In genomic region chr22:22408731-22409696, GRCh38 we compare ENCODE assay signal across 8 cellular contexts.
DNase-seq lines count a peak whose midpoint lies in the region; ATAC-seq and TF ChIP-seq lines count a peak whose summit lies in the region.

No MANE protein-coding gene starts in this region.

- H3K4me3 Mint-ChIP-seq in central memory CD8-positive, alpha-beta T cell, result no peak overlapping the region
- H3K4me3 Mint-ChIP-seq in naive B cell, result peak overlapping the region; percentile 70 to 92 (median 80)

- H3K4me1 Mint-ChIP-seq in central memory CD8-positive, alpha-beta T cell, result no peaks in the 10 kb centered on the region
- peaks cover 62 to 76% (median 70%) of the 10 kb centered on the region in 3 donors for H3K4me1 Mint-ChIP-seq in naive B cell

- TF ChIP-seq CTCF in AG10803 (conservative IDR thresholded peaks at IDR 0.05; ENCODE audit: low read length) (peak; percentile 49), GM13976 (IDR thresholded peaks at IDR 0.05; ENCODE audit: borderline replicate concordance, control extremely low read depth, extremely low read depth, insufficient read depth, missing control alignments) (peak; percentile 43)

- peaks cover 85% of the 10 kb centered on the region for H3K27me3 Mint-ChIP-seq in central memory CD8-positive, alpha-beta T cell
- no peaks in the 10 kb centered on the region for H3K27me3 Mint-ChIP-seq in naive B cell

- in situ Hi-C loops in GM13976 (cut with MboI; ENCODE audit: low sequenced_read_pairs, unreplicated experiment), result no loop called here

- H3K4me3 ChIP-seq in AG10803 (ENCODE audit: low read length), result no peak overlapping the region

- no peaks in the 10 kb centered on the region for H3K9me3 Mint-ChIP-seq in central memory CD8-positive, alpha-beta T cell
- no peaks in the 10 kb centered on the region for H3K9me3 Mint-ChIP-seq in naive B cell

- H3K36me3 Mint-ChIP-seq in central memory CD8-positive, alpha-beta T cell (ENCODE audit: insufficient read depth), result no peaks in the 10 kb centered on the region
- no peaks in the 10 kb centered on the region for H3K36me3 Mint-ChIP-seq in naive B cell

- peak; percentile 13 for DNase-seq in AG10803 (ENCODE audit: low read depth)
- DNase-seq in GM13976 (ENCODE audit: low spot score), result peak; percentile 80
- DNase-seq in NCI-H82 treated with DMSO at 0.1 percent for 48 hours (lab: John Stamatoyannopoulos, UW; ENCODE audit: unreplicated experiment), result peak; percentile 63
- DNase-seq in central memory CD8-positive, alpha-beta T cell (ENCODE audit: low spot score in 2 of 2), result no peak
- peak; percentile 54 for DNase-seq in naive B cell
- no peak for DNase-seq in cortex of kidney (lab: John Stamatoyannopoulos, UW)
- DNase-seq in mucosa of gallbladder (ENCODE audit: low spot score), result no peak

- peak overlapping the region; percentile 38 for H3K27ac Mint-ChIP-seq in central memory CD8-positive, alpha-beta T cell (ENCODE audit: low read depth)
- H3K27ac Mint-ChIP-seq in naive B cell, result peak overlapping the region; percentile 83 to 96 (median 94)

- ATAC-seq in central memory CD8-positive, alpha-beta T cell (replicated peaks; ENCODE audit: extremely low read depth, poor library complexity, severe bottlenecking), result no peak
- ATAC-seq in naive B cell (ENCODE audit: low read depth in 2 of 2) (peak; percentile 29 to 40), GM18858 (IDR thresholded peaks at IDR 0.05; ENCODE audit: unreplicated experiment) (no peak)

Comparison
In these comparisons a context has a peak if more than half of its experiments do, and no peak if none do; other contexts are left out.
1. DNase-seq: peak in AG10803 (single experiment), GM13976 (single experiment), NCI-H82 treated with DMSO at 0.1 percent for 48 hours (single experiment) and naive B cell (single experiment); none in central memory CD8-positive, alpha-beta T cell (0 of 2), cortex of kidney (single experiment) and mucosa of gallbladder (single experiment).
2. ATAC-seq: peak in naive B cell (2 of 2); none in central memory CD8-positive, alpha-beta T cell (single experiment) and GM18858 (single experiment).